ENCODE assay signal across 10 cellular contexts in genomic region chr5:173281910-173282309, GRCh38. TPM values are rescaled to one million over a fixed set of nuclear protein-coding genes. Genes with fewer than 3 reads are reported as not detected.
A peak's percentile ranks its signal among the peaks of the same experiment; 100 is the strongest.
DNase-seq lines count a peak whose midpoint lies in the region; ATAC-seq and TF ChIP-seq lines count a peak whose summit lies in the region.
"Had no signal": no experiment of that assay in that cellular context is flagged by ENCODE, and none has a peak within 500 bp of the region (broad histone marks: within the 10 kb centered on the region; RNA-seq: fewer than 3 reads in every experiment).

No MANE protein-coding gene starts in this region.

- no peak overlapping the region for H3K4me3 ChIP-seq in right atrium auricular region

- H3K27me3 ChIP-seq in right atrium auricular region: no peaks in the 10 kb centered on the region

- H3K27ac ChIP-seq in VCaP (no peak overlapping the region), right atrium auricular region (no peak overlapping the region)

- H3K36me3 ChIP-seq in right atrium auricular region: no peaks in the 10 kb centered on the region

- DNase-seq in COR-L47 (lab: John Stamatoyannopoulos, UW): peak; percentile 21
- peak; percentile 59 for DNase-seq in HuH-7 (ENCODE audit: low spot score)
- DNase-seq in right atrium auricular region (ENCODE audit: low spot score): no peak
- DNase-seq in posterior vena cava (ENCODE audit: low spot score): no peak
- DNase-seq: activated CD4-positive, CD25-positive, alpha-beta regulatory T cell had no signal

- intact Hi-C loops in posterior vena cava (cut with DNase I): loop anchor here (5.0 to 10.0 kb wide), 2 partner anchors 567 to 575 kb away; no protein-coding TSS in a partner anchor

- peaks cover 0 to 25% of the 10 kb centered on the region in 2 donors for H3K4me1 ChIP-seq in right atrium auricular region

- peak; percentile 59 for TF ChIP-seq CTCF in VCaP (conservative IDR thresholded peaks at IDR 0.05)
- TF ChIP-seq CTCF in right atrium auricular region (IDR thresholded peaks at IDR 0.05): peak; percentile 53 to 69

- no peaks in the 10 kb centered on the region for H3K9me3 ChIP-seq in right atrium auricular region

- no peak for ATAC-seq in GM21529 (IDR thresholded peaks at IDR 0.05; ENCODE audit: unreplicated experiment)
- ATAC-seq in GM21367 (IDR thresholded peaks at IDR 0.05; ENCODE audit: unreplicated experiment): no peak
- no peak for ATAC-seq in GM18498 (IDR thresholded peaks at IDR 0.05; ENCODE audit: unreplicated experiment)
- ATAC-seq: left lobe of liver had no signal

RNA-seq across cellular contexts. Expression of gene STC2, which starts 46.3 kb away (rescaled TPM):
- 10 to 100 TPM; 16.0 to 16.1 TPM for total RNA-seq in right atrium auricular region
- 10 to 100 TPM in 1 of 2 donors, 1 to 10 TPM in 1; 4.2 to 16.6 TPM for total RNA-seq in posterior vena cava

RNA-seq across cellular contexts. Expression of gene NKX2-5, which starts 46.9 kb away (rescaled TPM):
- total RNA-seq in right atrium auricular region: 100 to 1,000 TPM; 285 to 402 TPM
- total RNA-seq in posterior vena cava: not detected
- total RNA-seq: left lobe of liver had no signal

Comparison
In these comparisons a context has a peak if more than half of its experiments do, and no peak if none do; other contexts are left out.
1. DNase-seq: peak in COR-L47 (single experiment) and HuH-7 (single experiment); none in right atrium auricular region (single experiment) and posterior vena cava (single experiment).
2. RNA of gene NKX2-5, which starts 46.9 kb away (total RNA-seq): 285 to 402 TPM in right atrium auricular region; not detected in posterior vena cava; every median in the first group is over 100 times any median in the second.